ENCODE assay signal across 3 cellular contexts in the genomic region with DNA sequence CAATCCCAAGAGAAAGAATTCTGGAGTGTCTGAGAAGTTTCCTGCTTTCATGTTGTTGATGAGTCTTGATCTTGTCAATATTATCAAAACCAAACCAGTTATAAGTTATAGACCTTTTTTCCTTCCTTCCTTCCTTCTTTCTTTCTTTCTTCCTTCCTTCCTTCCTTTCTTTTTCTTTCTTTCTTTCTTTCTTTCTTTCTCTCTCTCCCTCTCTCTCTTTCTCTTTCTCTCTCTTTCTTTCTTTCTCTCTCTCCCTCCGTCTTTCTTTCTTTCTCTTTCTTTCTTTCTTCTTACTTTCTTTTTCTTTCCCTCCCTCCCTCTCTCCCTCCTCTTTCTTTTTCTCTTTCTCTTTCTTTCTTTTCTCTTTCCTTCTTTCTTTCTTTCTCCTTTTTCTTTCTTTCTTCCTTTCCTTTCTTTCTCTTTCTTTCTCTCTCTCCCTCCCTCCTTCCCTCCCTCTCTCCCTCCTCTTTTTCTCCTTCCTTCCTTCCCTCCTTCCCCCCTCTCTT.
TF ChIP-seq lines count a peak whose summit lies in the region.

A gene (minus strand): TSS at position 51 of the 506 bp plus-strand sequence. CDS start 0 bp downstream, at position 51.

TF ChIP-seq in HEK293, 187 proteins besides CTCF, POLR2A, EP300 and RAD21 (continues in another document):
- TF ChIP-seq ZNF366 (tag by site-specific recombination; conservative IDR thresholded peaks at IDR 0.05) (0 out of 2 replicates have a peak, but pooled peaks have one; percentile 67), PRDM1 (tag by site-specific recombination; IDR thresholded peaks at IDR 0.05) (peak; percentile 72), ZNF549 (tag by site-specific recombination; IDR thresholded peaks at IDR 0.05) (no peak), REPIN1 (tag by site-specific recombination; IDR thresholded peaks at IDR 0.05; ENCODE audit: low read depth) (no peak), ZNF404 (tag by site-specific recombination; IDR thresholded peaks at IDR 0.05) (no peak), HOXD13 (CRISPR knock-in tag; IDR thresholded peaks at IDR 0.05; ENCODE audit: borderline replicate concordance) (no peak)
- TF ChIP-seq, protein P1, sequence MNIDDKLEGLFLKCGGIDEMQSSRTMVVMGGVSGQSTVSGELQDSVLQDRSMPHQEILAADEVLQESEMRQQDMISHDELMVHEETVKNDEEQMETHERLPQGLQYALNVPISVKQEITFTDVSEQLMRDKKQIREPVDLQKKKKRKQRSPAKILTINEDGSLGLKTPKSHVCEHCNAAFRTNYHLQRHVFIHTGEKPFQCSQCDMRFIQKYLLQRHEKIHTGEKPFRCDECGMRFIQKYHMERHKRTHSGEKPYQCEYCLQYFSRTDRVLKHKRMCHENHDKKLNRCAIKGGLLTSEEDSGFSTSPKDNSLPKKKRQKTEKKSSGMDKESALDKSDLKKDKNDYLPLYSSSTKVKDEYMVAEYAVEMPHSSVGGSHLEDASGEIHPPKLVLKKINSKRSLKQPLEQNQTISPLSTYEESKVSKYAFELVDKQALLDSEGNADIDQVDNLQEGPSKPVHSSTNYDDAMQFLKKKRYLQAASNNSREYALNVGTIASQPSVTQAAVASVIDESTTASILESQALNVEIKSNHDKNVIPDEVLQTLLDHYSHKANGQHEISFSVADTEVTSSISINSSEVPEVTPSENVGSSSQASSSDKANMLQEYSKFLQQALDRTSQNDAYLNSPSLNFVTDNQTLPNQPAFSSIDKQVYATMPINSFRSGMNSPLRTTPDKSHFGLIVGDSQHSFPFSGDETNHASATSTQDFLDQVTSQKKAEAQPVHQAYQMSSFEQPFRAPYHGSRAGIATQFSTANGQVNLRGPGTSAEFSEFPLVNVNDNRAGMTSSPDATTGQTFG (tag by site-specific recombination; IDR thresholded peaks at IDR 0.05; ENCODE audit: borderline replicate concordance), result no peak

TF ChIP-seq in K562, 482 proteins besides CTCF, POLR2A, EP300 and RAD21:
- TF ChIP-seq TARDBP (IDR thresholded peaks at IDR 0.05), result no peak
- TF ChIP-seq, protein P2, sequence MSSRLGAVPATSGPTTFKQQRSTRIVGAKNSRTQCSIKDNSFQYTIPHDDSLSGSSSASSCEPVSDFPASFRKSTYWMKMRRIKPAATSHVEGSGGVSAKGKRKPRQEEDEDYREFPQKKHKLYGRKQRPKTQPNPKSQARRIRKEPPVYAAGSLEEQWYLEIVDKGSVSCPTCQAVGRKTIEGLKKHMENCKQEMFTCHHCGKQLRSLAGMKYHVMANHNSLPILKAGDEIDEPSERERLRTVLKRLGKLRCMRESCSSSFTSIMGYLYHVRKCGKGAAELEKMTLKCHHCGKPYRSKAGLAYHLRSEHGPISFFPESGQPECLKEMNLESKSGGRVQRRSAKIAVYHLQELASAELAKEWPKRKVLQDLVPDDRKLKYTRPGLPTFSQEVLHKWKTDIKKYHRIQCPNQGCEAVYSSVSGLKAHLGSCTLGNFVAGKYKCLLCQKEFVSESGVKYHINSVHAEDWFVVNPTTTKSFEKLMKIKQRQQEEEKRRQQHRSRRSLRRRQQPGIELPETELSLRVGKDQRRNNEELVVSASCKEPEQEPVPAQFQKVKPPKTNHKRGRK (tag; IDR thresholded peaks at IDR 0.05), result peak; percentile 95
- TF ChIP-seq, protein P3, sequence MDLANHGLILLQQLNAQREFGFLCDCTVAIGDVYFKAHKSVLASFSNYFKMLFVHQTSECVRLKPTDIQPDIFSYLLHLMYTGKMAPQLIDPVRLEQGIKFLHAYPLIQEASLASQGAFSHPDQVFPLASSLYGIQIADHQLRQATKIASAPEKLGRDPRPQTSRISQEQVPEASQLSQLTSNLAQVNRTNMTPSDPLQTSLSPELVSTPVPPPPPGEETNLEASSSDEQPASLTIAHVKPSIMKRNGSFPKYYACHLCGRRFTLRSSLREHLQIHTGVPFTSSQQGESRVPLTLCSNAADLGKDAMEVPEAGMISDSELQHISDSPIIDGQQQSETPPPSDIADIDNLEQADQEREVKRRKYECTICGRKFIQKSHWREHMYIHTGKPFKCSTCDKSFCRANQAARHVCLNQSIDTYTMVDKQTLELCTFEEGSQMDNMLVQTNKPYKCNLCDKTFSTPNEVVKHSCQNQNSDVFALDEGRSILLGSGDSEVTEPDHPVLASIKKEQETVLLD (IDR thresholded peaks at IDR 0.05), result peak; percentile 65; the same call in 1 of the 2 replicates
- TF ChIP-seq, protein P4, sequence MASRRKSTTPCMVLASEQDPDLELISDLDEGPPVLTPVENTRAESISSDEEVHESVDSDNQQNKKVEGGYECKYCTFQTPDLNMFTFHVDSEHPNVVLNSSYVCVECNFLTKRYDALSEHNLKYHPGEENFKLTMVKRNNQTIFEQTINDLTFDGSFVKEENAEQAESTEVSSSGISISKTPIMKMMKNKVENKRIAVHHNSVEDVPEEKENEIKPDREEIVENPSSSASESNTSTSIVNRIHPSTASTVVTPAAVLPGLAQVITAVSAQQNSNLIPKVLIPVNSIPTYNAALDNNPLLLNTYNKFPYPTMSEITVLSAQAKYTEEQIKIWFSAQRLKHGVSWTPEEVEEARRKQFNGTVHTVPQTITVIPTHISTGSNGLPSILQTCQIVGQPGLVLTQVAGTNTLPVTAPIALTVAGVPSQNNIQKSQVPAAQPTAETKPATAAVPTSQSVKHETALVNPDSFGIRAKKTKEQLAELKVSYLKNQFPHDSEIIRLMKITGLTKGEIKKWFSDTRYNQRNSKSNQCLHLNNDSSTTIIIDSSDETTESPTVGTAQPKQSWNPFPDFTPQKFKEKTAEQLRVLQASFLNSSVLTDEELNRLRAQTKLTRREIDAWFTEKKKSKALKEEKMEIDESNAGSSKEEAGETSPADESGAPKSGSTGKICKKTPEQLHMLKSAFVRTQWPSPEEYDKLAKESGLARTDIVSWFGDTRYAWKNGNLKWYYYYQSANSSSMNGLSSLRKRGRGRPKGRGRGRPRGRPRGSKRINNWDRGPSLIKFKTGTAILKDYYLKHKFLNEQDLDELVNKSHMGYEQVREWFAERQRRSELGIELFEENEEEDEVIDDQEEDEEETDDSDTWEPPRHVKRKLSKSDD (conservative IDR thresholded peaks at IDR 0.05; ENCODE audit: low read length), result no peak

TF ChIP-seq in SK-N-SH, 30 proteins besides CTCF, POLR2A, EP300 and RAD21:
- TF ChIP-seq NFIC (IDR thresholded peaks at IDR 0.05; ENCODE audit: borderline replicate concordance) (no peak), JUND (IDR thresholded peaks at IDR 0.05) (no peak), MEF2A (IDR thresholded peaks at IDR 0.05; ENCODE audit: borderline replicate concordance, low read depth) (no peak), SIN3A (IDR thresholded peaks at IDR 0.05; ENCODE audit: borderline replicate concordance, low read depth, low read length) (no peak), RXRA (IDR thresholded peaks at IDR 0.05; ENCODE audit: borderline replicate concordance, low read depth) (no peak), SMC3 (IDR thresholded peaks at IDR 0.05; ENCODE audit: low read depth, low read length) (no peak), CHD2 (IDR thresholded peaks at IDR 0.05; ENCODE audit: low read length, partially characterized antibody) (no peak), EZH2phosphoT487 (IDR thresholded peaks at IDR 0.05; ENCODE audit: borderline replicate concordance, low read depth) (no peak), TEAD4 (IDR thresholded peaks at IDR 0.05; ENCODE audit: borderline replicate concordance, insufficient read depth) (no peak), TCF12 (IDR thresholded peaks at IDR 0.05) (no peak), GABPA (IDR thresholded peaks at IDR 0.05; ENCODE audit: low read depth) (no peak), POLR2AphosphoS5 (IDR thresholded peaks at IDR 0.05; ENCODE audit: low read depth, low read length) (no peak), FOXJ3 (CRISPR knock-in tag; IDR thresholded peaks at IDR 0.05) (no peak)
- TF ChIP-seq, protein P5, sequence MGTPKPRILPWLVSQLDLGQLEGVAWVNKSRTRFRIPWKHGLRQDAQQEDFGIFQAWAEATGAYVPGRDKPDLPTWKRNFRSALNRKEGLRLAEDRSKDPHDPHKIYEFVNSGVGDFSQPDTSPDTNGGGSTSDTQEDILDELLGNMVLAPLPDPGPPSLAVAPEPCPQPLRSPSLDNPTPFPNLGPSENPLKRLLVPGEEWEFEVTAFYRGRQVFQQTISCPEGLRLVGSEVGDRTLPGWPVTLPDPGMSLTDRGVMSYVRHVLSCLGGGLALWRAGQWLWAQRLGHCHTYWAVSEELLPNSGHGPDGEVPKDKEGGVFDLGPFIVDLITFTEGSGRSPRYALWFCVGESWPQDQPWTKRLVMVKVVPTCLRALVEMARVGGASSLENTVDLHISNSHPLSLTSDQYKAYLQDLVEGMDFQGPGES (IDR thresholded peaks at IDR 0.05; ENCODE audit: low read depth, low read length), result no peak
- TF ChIP-seq, protein P6, sequence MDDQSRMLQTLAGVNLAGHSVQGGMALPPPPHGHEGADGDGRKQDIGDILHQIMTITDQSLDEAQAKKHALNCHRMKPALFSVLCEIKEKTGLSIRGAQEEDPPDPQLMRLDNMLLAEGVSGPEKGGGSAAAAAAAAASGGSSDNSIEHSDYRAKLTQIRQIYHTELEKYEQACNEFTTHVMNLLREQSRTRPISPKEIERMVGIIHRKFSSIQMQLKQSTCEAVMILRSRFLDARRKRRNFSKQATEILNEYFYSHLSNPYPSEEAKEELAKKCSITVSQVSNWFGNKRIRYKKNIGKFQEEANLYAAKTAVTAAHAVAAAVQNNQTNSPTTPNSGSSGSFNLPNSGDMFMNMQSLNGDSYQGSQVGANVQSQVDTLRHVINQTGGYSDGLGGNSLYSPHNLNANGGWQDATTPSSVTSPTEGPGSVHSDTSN (IDR thresholded peaks at IDR 0.05), result no peak
